27 cellular contexts compared by ENCODE assay signal in genomic region chr2:65532318-65532717, GRCh38.
"Had no signal": no experiment of that assay in that cellular context is flagged by ENCODE, and none has a peak within 500 bp of the region (broad histone marks: within the 10 kb centered on the region; RNA-seq: fewer than 3 reads in every experiment).

No MANE protein-coding gene starts in this region.

- FAIRE-seq: urothelium cell line had no signal

- ATAC-seq: stimulated activated effector memory CD8-positive, alpha-beta T cell treated with anti-CD3 and anti-CD28 coated beads, Interleukin-12 subunit alpha, Interleukin-12 subunit beta, amount 100 ng/mL, for 72 hours; stimulated activated memory B cell treated with anti-CD40 and anti-IgM and Interleukin-4, amounts not matched to agents 10 μg/mL and 1 μg/mL and 100 μg/mL, for 72 hours; stimulated activated naive B cell treated with anti-CD40 and anti-IgM and Interleukin-4, amounts not matched to agents 10 μg/mL and 1 μg/mL and 100 μg/mL, for 72 hours; stimulated activated naive CD8-positive, alpha-beta T cell treated with anti-CD3 and anti-CD28 coated beads, Interleukin-15, amount 100 ng/mL, for 72 hours; stimulated activated naive CD8-positive, alpha-beta T cell treated with anti-CD3 and anti-CD28 coated beads, Interleukin-15, Interleukin-2, amounts not matched to agents 100 U/mL and 50 U/mL, for 24 hours had no signal

- H3K36me3 ChIP-seq: stomach, suprapubic skin, thoracic aorta, thyroid gland, tibial artery, tibial nerve, transverse colon, upper lobe of left lung, upper lobe of right lung, uterus, vagina had no signal

- H3K4me1 ChIP-seq: stomach, suprapubic skin, testis, thyroid gland, tibial artery, tibial nerve, transverse colon, upper lobe of left lung, upper lobe of right lung, uterus, vagina had no signal

- H3K4me3 ChIP-seq: stomach, suprapubic skin, testis, thoracic aorta, thyroid gland, tibial artery, tibial nerve, transverse colon, upper lobe of left lung, upper lobe of right lung, uterus, vagina had no signal

- DNase-seq: stimulated activated CD4-positive, alpha-beta T cell treated with anti-CD3 and anti-CD28 coated beads, Interleukin-2, amount 100 ng/mL, for 48 hours; stimulated activated CD4-positive, alpha-beta T cell treated with anti-CD3 and anti-CD28 coated beads, Interleukin-4, amount 100 ng/mL, for 1 hour; stimulated activated CD4-positive, alpha-beta T cell treated with anti-CD3 and anti-CD28 coated beads, Interleukin-4, amount 100 ng/mL, for 24 hours; stimulated activated CD4-positive, alpha-beta T cell treated with anti-CD3 and anti-CD28 coated beads, Interleukin-4, amount 100 ng/mL, for 4 hours; stimulated activated CD8-positive, alpha-beta memory T cell treated with anti-CD3 and anti-CD28 coated beads, Interleukin-4, amount 100 ng/mL, for 48 hours; stimulated activated naive B cell treated with anti-CD40 and anti-IgM and Interleukin-4, amounts not matched to agents 10 μg/mL and 1 μg/mL and 100 μg/mL, for 72 hours; stimulated activated naive CD4-positive, alpha-beta T cell; stimulated activated naive CD4-positive, alpha-beta T cell treated with Interleukin-2 at 50 U/mL for 16 hours; stimulated activated naive CD8-positive, alpha-beta T cell treated with anti-CD3 and anti-CD28 coated beads, Interleukin-15, amount 100 ng/mL, for 72 hours; stimulated activated naive CD8-positive, alpha-beta T cell treated with anti-CD3 and anti-CD28 coated beads, Interleukin-15, Interleukin-2, amounts not matched to agents 100 U/mL and 50 U/mL, for 24 hours; stomach; substantia nigra; testis; thyroid gland; tibial artery; transverse colon; trophoblast cell; uterus had no signal

- H3K9me3 ChIP-seq: stomach, suprapubic skin, testis, thoracic aorta, thyroid gland, tibial artery, tibial nerve, transverse colon, upper lobe of left lung, upper lobe of right lung, uterus, vagina had no signal

- H3K27ac ChIP-seq: stomach, suprapubic skin, testis, thoracic aorta, thyroid gland, tibial artery, tibial nerve, transverse colon, upper lobe of left lung, upper lobe of right lung, uterus, vagina had no signal

- H3K27me3 ChIP-seq: stomach, suprapubic skin, testis, thyroid gland, tibial artery, tibial nerve, transverse colon, upper lobe of left lung, upper lobe of right lung, uterus, vagina had no signal
